Comparison of ENCODE assay signal across 1 cellular context in genomic region chr19:49117677-49118564, GRCh38.
A peak's percentile ranks its signal among the peaks of the same experiment; 100 is the strongest.
TF ChIP-seq lines count a peak whose summit lies in the region.

No MANE protein-coding gene starts in this region.

TF ChIP-seq in HepG2, 621 proteins besides CTCF, POLR2A, EP300 and RAD21 (continued from another document):
- TF ChIP-seq ZXDC (CRISPR knock-in tag; IDR thresholded peaks at IDR 0.05) (no peak), ZNF564 (CRISPR knock-in tag; IDR thresholded peaks at IDR 0.05) (no peak), SNAPC2 (CRISPR knock-in tag; IDR thresholded peaks at IDR 0.05) (no peak), ZBTB38 (CRISPR knock-in tag; IDR thresholded peaks at IDR 0.05) (peak; percentile 90), GABPB1 (CRISPR knock-in tag; IDR thresholded peaks at IDR 0.05) (no peak), LCORL (IDR thresholded peaks at IDR 0.05) (no peak), LCORL (CRISPR knock-in tag; IDR thresholded peaks at IDR 0.05) (0 out of 2 replicates have a peak, but pooled peaks have one; percentile 31), AGO2 (optimal IDR thresholded peaks at IDR 0.05; ENCODE audit: low read depth, low read length) (peak; percentile 35), ZNF280D (CRISPR knock-in tag; IDR thresholded peaks at IDR 0.05) (no peak), MLLT10 (CRISPR knock-in tag; IDR thresholded peaks at IDR 0.05) (no peak), NFYB (CRISPR knock-in tag; IDR thresholded peaks at IDR 0.05) (no peak), NCOA1 (CRISPR knock-in tag; IDR thresholded peaks at IDR 0.05) (no peak), NR0B2 (CRISPR knock-in tag; IDR thresholded peaks at IDR 0.05) (no peak)
